In the genomic region with DNA sequence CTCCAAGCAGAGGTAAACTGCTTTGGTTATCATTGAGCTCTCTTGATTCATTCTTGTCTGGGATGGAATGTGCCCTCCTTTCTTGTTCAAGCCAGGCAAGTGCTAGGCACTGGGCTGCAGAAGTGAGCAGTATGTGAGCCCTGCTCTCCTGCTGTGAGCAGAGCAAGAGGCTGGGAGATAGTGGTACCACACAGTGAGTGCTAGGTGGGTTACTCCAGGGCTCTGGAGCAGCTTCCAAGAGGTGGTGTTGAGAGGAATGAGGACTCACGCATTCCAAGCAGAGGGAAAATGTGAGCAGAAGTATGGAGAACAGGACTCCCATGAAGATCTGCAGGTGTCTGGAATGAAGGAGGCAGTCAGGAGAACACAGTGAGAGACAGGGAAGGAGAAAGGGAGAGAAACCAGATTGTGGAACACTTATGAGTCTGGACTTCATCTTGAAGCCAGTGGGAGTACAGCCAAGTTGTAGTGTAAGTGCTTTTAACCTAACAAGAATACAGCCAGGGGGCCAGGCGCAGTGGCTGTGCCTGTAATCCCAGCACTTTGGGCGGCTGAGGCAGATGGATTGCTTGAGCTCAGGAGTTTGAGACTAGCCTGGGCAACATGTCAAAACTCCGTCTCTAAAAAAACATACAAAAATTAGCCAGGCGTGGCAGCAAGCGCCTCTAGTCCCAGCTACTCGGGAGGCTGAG, we compare ENCODE assay signal across 2 cellular contexts.
TF ChIP-seq lines count a peak whose summit lies in the region.

No MANE protein-coding gene starts in this region.

TF ChIP-seq in SK-N-SH treated with all-trans-retinoic acid at 6 μM for 48 hours, 23 proteins besides CTCF, POLR2A, EP300 and RAD21 (continued from another document):
- TF ChIP-seq ESRRG (CRISPR knock-in tag; IDR thresholded peaks at IDR 0.05), result no peak
- no peak for TF ChIP-seq ZC3H10 (CRISPR knock-in tag; IDR thresholded peaks at IDR 0.05)

TF ChIP-seq in SK-N-SH, 30 proteins besides CTCF, POLR2A, EP300 and RAD21:
- TF ChIP-seq TAF1 (IDR thresholded peaks at IDR 0.05; ENCODE audit: borderline replicate concordance, low read depth, low read length) (no peak), EZH2phosphoT487 (IDR thresholded peaks at IDR 0.05; ENCODE audit: borderline replicate concordance, low read depth) (no peak), MEF2A (IDR thresholded peaks at IDR 0.05; ENCODE audit: borderline replicate concordance, low read depth) (no peak), YY1 (IDR thresholded peaks at IDR 0.05; ENCODE audit: low read depth) (no peak)
- TF ChIP-seq, protein P1, sequence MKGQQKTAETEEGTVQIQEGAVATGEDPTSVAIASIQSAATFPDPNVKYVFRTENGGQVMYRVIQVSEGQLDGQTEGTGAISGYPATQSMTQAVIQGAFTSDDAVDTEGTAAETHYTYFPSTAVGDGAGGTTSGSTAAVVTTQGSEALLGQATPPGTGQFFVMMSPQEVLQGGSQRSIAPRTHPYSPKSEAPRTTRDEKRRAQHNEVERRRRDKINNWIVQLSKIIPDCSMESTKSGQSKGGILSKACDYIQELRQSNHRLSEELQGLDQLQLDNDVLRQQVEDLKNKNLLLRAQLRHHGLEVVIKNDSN (IDR thresholded peaks at IDR 0.05; ENCODE audit: borderline replicate concordance, low read depth), result no peak
- TF ChIP-seq, protein P2, sequence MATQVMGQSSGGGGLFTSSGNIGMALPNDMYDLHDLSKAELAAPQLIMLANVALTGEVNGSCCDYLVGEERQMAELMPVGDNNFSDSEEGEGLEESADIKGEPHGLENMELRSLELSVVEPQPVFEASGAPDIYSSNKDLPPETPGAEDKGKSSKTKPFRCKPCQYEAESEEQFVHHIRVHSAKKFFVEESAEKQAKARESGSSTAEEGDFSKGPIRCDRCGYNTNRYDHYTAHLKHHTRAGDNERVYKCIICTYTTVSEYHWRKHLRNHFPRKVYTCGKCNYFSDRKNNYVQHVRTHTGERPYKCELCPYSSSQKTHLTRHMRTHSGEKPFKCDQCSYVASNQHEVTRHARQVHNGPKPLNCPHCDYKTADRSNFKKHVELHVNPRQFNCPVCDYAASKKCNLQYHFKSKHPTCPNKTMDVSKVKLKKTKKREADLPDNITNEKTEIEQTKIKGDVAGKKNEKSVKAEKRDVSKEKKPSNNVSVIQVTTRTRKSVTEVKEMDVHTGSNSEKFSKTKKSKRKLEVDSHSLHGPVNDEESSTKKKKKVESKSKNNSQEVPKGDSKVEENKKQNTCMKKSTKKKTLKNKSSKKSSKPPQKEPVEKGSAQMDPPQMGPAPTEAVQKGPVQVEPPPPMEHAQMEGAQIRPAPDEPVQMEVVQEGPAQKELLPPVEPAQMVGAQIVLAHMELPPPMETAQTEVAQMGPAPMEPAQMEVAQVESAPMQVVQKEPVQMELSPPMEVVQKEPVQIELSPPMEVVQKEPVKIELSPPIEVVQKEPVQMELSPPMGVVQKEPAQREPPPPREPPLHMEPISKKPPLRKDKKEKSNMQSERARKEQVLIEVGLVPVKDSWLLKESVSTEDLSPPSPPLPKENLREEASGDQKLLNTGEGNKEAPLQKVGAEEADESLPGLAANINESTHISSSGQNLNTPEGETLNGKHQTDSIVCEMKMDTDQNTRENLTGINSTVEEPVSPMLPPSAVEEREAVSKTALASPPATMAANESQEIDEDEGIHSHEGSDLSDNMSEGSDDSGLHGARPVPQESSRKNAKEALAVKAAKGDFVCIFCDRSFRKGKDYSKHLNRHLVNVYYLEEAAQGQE (IDR thresholded peaks at IDR 0.05; ENCODE audit: low read depth, low read length), result no peak
- TF ChIP-seq, protein P3, sequence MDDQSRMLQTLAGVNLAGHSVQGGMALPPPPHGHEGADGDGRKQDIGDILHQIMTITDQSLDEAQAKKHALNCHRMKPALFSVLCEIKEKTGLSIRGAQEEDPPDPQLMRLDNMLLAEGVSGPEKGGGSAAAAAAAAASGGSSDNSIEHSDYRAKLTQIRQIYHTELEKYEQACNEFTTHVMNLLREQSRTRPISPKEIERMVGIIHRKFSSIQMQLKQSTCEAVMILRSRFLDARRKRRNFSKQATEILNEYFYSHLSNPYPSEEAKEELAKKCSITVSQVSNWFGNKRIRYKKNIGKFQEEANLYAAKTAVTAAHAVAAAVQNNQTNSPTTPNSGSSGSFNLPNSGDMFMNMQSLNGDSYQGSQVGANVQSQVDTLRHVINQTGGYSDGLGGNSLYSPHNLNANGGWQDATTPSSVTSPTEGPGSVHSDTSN (IDR thresholded peaks at IDR 0.05), result no peak
